Comparison of ENCODE assay signal across 18 cellular contexts in genomic region chr10:62688971-62689700, GRCh38.
DNase-seq lines count a peak whose midpoint lies in the region; ATAC-seq, FAIRE-seq and TF ChIP-seq lines count a peak whose summit lies in the region.
"Had no signal": no experiment of that assay in that cellular context is flagged by ENCODE, and none has a peak within 500 bp of the region (broad histone marks: within the 10 kb centered on the region; RNA-seq: fewer than 3 reads in every experiment).

No MANE protein-coding gene starts in this region.

- H3K36me3 ChIP-seq in naive thymus-derived CD4-positive, alpha-beta T cell (ENCODE audit: control insufficient read depth in 2 of 3, insufficient read depth in 3 of 3, low read length in 3 of 3), result no peaks in the 10 kb centered on the region
- no peaks in the 10 kb centered on the region for H3K36me3 ChIP-seq in stomach
- H3K36me3 ChIP-seq: adrenal gland, cardiac muscle cell had no signal

- peaks cover 0 to 8% (median 5%) of the 10 kb centered on the region in 7 donors for H3K9me3 Mint-ChIP-seq in CD14-positive monocyte
- H3K9me3 Mint-ChIP-seq in activated T-helper 17 cell treated with anti-CD3 and anti-CD28 coated beads, Interleukin-2, amount 50 U/mL, for 72 hours, result peaks cover 10% of the 10 kb centered on the region
- peaks cover 0 to 18% (median 6%) of the 10 kb centered on the region in 11 donors for H3K9me3 Mint-ChIP-seq in naive thymus-derived CD4-positive, alpha-beta T cell

- H3K27ac ChIP-seq in naive thymus-derived CD4-positive, alpha-beta T cell (ENCODE audit: low read depth, low read length), result no peak overlapping the region
- peak overlapping the region in 1 of 5 donors; percentile 11 for H3K27ac ChIP-seq in stomach
- H3K27ac ChIP-seq: adrenal gland, cardiac muscle cell had no signal

- peaks cover 24 to 31% of the 10 kb centered on the region in 2 donors for H3K4me1 ChIP-seq in naive thymus-derived CD4-positive, alpha-beta T cell (ENCODE audit: control insufficient read depth in 2 of 2, insufficient read depth in 2 of 2, low read length in 2 of 2)
- no peaks in the 10 kb centered on the region for H3K4me1 ChIP-seq in stomach

- peak overlapping the region in 1 of 2 donors; percentile 72 for H3K4me3 Mint-ChIP-seq in CD14-positive monocyte
- H3K4me3 Mint-ChIP-seq in activated T-helper 17 cell treated with anti-CD3 and anti-CD28 coated beads, Interleukin-2, amount 50 U/mL, for 72 hours, result peak overlapping the region; percentile 38
- peak overlapping the region; percentile 6 to 79 (median 67) for H3K4me3 Mint-ChIP-seq in naive thymus-derived CD4-positive, alpha-beta T cell

- POLR2A ChIA-PET in naive thymus-derived CD4-positive, alpha-beta T cell (lab: Charles Lee), result interaction anchor here (0.7 kb wide), 1 partner anchor 133 kb away, joined by 7 read pairs; no protein-coding TSS in a partner anchor

- WGBS in stomach, 5 donors, result 68 to 84% (median 81%) methylated on average over 2 of the region's 2 CpGs

- no peak for TF ChIP-seq POLR2A in stomach (IDR thresholded peaks at IDR 0.05)

- DNase-seq in CD14-positive monocyte (ENCODE audit: low spot score) (no peak), GM18507 (ENCODE audit: extremely low spot score, insufficient read length, low read depth) (no peak), medulla oblongata (ENCODE audit: extremely low spot score) (no peak), epidermal melanocyte (ENCODE audit: insufficient read length, low spot score) (no peak), pons (ENCODE audit: low spot score) (no peak), stomach (no peak)
- no peak for DNase-seq in naive thymus-derived CD4-positive, alpha-beta T cell
- DNase-seq: activated CD4-positive, alpha-beta T cell treated with anti-CD3 and anti-CD28 coated beads for 4 hours; DMS 273 treated with DMSO at 0.1 percent for 48 hours; GF-D8; NCI-H1417 treated with DMSO at 0.1 percent for 48 hours; NCI-H774 had no signal

- H3K4me3 ChIP-seq in naive thymus-derived CD4-positive, alpha-beta T cell (ENCODE audit: low read length), result no peak overlapping the region
- H3K4me3 ChIP-seq in stomach, result no peak overlapping the region
- H3K4me3 ChIP-seq: adrenal gland, cardiac muscle cell had no signal

- intact Hi-C loops in CD14-positive monocyte (cut with micrococcal nuclease), result no loop called here
- intact Hi-C loops in naive thymus-derived CD4-positive, alpha-beta T cell (cut with micrococcal nuclease), result loop anchor here in 1 of 2 donors (5.0 kb wide), 1 partner anchor 52 kb away; no protein-coding TSS in a partner anchor
- intact Hi-C loops in stomach (cut with DNase I; ENCODE audit: low total_unique reads), result no loop called here

- TF ChIP-seq EP300 in stomach (IDR thresholded peaks at IDR 0.05), result no peak

- no peak for ATAC-seq in activated T-helper 17 cell treated with anti-CD3 and anti-CD28 coated beads, Interleukin-2, amount 50 U/mL, for 72 hours (replicated peaks)
- ATAC-seq in naive thymus-derived CD4-positive, alpha-beta T cell, result no peak
- ATAC-seq: left lobe of liver, sciatic nerve had no signal

- H3K9me3 ChIP-seq in naive thymus-derived CD4-positive, alpha-beta T cell (ENCODE audit: control insufficient read depth in 2 of 3, low read length in 3 of 3), result no peaks in the 10 kb centered on the region
- peaks cover 0 to 14% (median 6%) of the 10 kb centered on the region in 4 donors for H3K9me3 ChIP-seq in stomach
- H3K9me3 ChIP-seq: adrenal gland had no signal

- no peak for TF ChIP-seq CTCF in CD14-positive monocyte (IDR thresholded peaks at IDR 0.05)
- no peak for TF ChIP-seq CTCF in stomach (IDR thresholded peaks at IDR 0.05)

- H3K36me3 Mint-ChIP-seq in CD14-positive monocyte, result peaks cover 0 to 1% of the 10 kb centered on the region in 2 donors
- H3K36me3 Mint-ChIP-seq in activated T-helper 17 cell treated with anti-CD3 and anti-CD28 coated beads, Interleukin-2, amount 50 U/mL, for 72 hours (ENCODE audit: low read depth), result no peaks in the 10 kb centered on the region
- H3K36me3 Mint-ChIP-seq in naive thymus-derived CD4-positive, alpha-beta T cell, result peaks cover 0 to 14% (median 9%) of the 10 kb centered on the region in 5 donors

- H3K27ac Mint-ChIP-seq in CD14-positive monocyte, result peak overlapping the region; percentile 64 to 91 (median 82)
- H3K27ac Mint-ChIP-seq in activated T-helper 17 cell treated with anti-CD3 and anti-CD28 coated beads, Interleukin-2, amount 50 U/mL, for 72 hours, result peak overlapping the region; percentile 63
- H3K27ac Mint-ChIP-seq in naive thymus-derived CD4-positive, alpha-beta T cell, result peak overlapping the region in 7 of 9 donors; percentile 10 to 65 (median 50)

- no peaks in the 10 kb centered on the region for H3K27me3 Mint-ChIP-seq in CD14-positive monocyte (ENCODE audit: low read depth in 3 of 3)
- H3K27me3 Mint-ChIP-seq in activated T-helper 17 cell treated with anti-CD3 and anti-CD28 coated beads, Interleukin-2, amount 50 U/mL, for 72 hours, result no peaks in the 10 kb centered on the region
- H3K27me3 Mint-ChIP-seq in naive thymus-derived CD4-positive, alpha-beta T cell, result no peaks in the 10 kb centered on the region

- CTCF ChIA-PET in naive thymus-derived CD4-positive, alpha-beta T cell (lab: Charles Lee), result interaction anchor here (0.6 kb wide), 1 partner anchor 49 kb away, joined by 6 read pairs; no protein-coding TSS in a partner anchor

- H3K4me1 Mint-ChIP-seq in CD14-positive monocyte, result peaks cover 35% of the 10 kb centered on the region
- peaks cover 25% of the 10 kb centered on the region for H3K4me1 Mint-ChIP-seq in activated T-helper 17 cell treated with anti-CD3 and anti-CD28 coated beads, Interleukin-2, amount 50 U/mL, for 72 hours
- H3K4me1 Mint-ChIP-seq in naive thymus-derived CD4-positive, alpha-beta T cell, result peaks cover 25 to 52% (median 42%) of the 10 kb centered on the region in 7 donors

- no peaks in the 10 kb centered on the region for H3K27me3 ChIP-seq in naive thymus-derived CD4-positive, alpha-beta T cell (ENCODE audit: control insufficient read depth in 2 of 2, insufficient read depth in 2 of 2, low read length in 2 of 2)
- H3K27me3 ChIP-seq in stomach, result no peaks in the 10 kb centered on the region
- H3K27me3 ChIP-seq: adrenal gland, cardiac muscle cell had no signal

- FAIRE-seq in GM18507 (lab: Jason Lieb, UNC), result peak; percentile 31
- FAIRE-seq: TTC549 had no signal
